Comparison of ENCODE assay signal across 16 cellular contexts in genomic region chr11:35822815-35823495, GRCh38.
A peak's percentile ranks its signal among the peaks of the same experiment; 100 is the strongest.
DNase-seq lines count a peak whose midpoint lies in the region; ATAC-seq and TF ChIP-seq lines count a peak whose summit lies in the region.
"Had no signal": no experiment of that assay in that cellular context is flagged by ENCODE, and none has a peak within 500 bp of the region (broad histone marks: within the 10 kb centered on the region; RNA-seq: fewer than 3 reads in every experiment).

No MANE protein-coding gene starts in this region.

- H3K9me3 ChIP-seq in adipocyte (ENCODE audit: control insufficient read depth, low read length): no peaks in the 10 kb centered on the region
- H3K9me3 ChIP-seq: breast epithelium, colonic mucosa, upper lobe of left lung had no signal

- H3K79me1 ChIP-seq in mesendoderm (ENCODE audit: low read length): no peaks in the 10 kb centered on the region

- no peak overlapping the region for H2BK5ac ChIP-seq in mesendoderm (ENCODE audit: low read length)

- H3K79me2 ChIP-seq in mesendoderm (ENCODE audit: control insufficient read depth, insufficient read depth, low read length): no peaks in the 10 kb centered on the region
- H3K79me2 ChIP-seq: hepatocyte had no signal

- H3K23ac ChIP-seq in mesendoderm (ENCODE audit: low read length): no peak overlapping the region

- H3K4me2 ChIP-seq in mesendoderm (ENCODE audit: low read length): no peak overlapping the region
- H3K4me2 ChIP-seq: hepatocyte had no signal

- H2BK15ac ChIP-seq in mesendoderm (replicated peaks; ENCODE audit: low read depth): no peak overlapping the region

- no peak overlapping the region for H3K4me3 Mint-ChIP-seq in mesothelial cell of epicardium
- H3K4me3 Mint-ChIP-seq: activated T-cell treated with anti-CD3 and anti-CD28 coated beads, Interleukin-2, amount 50 U/mL, for 24 hours; natural killer cell treated with Interleukin-12 subunit alpha and Interleukin-12 subunit beta and Interleukin-15 and Interleukin-18, amount 100 ng/mL, for 72 hours had no signal

- H3K27me3 ChIP-seq in adipocyte (replicated peaks; ENCODE audit: control insufficient read depth, insufficient read depth, low read length) (no peaks in the 10 kb centered on the region), mesendoderm (ENCODE audit: insufficient read depth, low read length, poor library complexity) (no peaks in the 10 kb centered on the region)
- H3K27me3 ChIP-seq: breast epithelium, colonic mucosa, hepatocyte, upper lobe of left lung had no signal

- H3K56ac ChIP-seq in mesendoderm (ENCODE audit: low read length): no peak overlapping the region

- H3K4ac ChIP-seq in mesendoderm (ENCODE audit: low read depth, low read length): no peak overlapping the region

- no peaks in the 10 kb centered on the region for H3K9me3 Mint-ChIP-seq in mesothelial cell of epicardium
- H3K9me3 Mint-ChIP-seq: activated T-cell treated with anti-CD3 and anti-CD28 coated beads, Interleukin-2, amount 50 U/mL, for 24 hours; effector memory CD8-positive, alpha-beta T cell; natural killer cell treated with Interleukin-12 subunit alpha and Interleukin-12 subunit beta and Interleukin-15 and Interleukin-18, amount 100 ng/mL, for 72 hours had no signal

- no peak overlapping the region for H3K4me3 ChIP-seq in adipocyte (ENCODE audit: low read length)
- no peak overlapping the region for H3K4me3 ChIP-seq in mesendoderm (ENCODE audit: low read length)
- H3K4me3 ChIP-seq: breast epithelium, colonic mucosa, hepatocyte, skin epidermis, upper lobe of left lung had no signal

- H3K4me1 ChIP-seq in adipocyte (ENCODE audit: control insufficient read depth, insufficient read depth, low read length): peaks cover 22% of the 10 kb centered on the region
- no peaks in the 10 kb centered on the region for H3K4me1 ChIP-seq in mesendoderm (ENCODE audit: control insufficient read depth, low read depth, low read length)
- H3K4me1 ChIP-seq: breast epithelium, colonic mucosa had no signal

- no peak overlapping the region for H2AK5ac ChIP-seq in mesendoderm (ENCODE audit: low read length)

- H3K18ac ChIP-seq in mesendoderm (ENCODE audit: low read length): no peak overlapping the region

- H3K9ac ChIP-seq in adipocyte (ENCODE audit: low read length): peak overlapping the region; percentile 70
- no peak overlapping the region for H3K9ac ChIP-seq in mesendoderm (ENCODE audit: low read length)

- no peak overlapping the region for H4K8ac ChIP-seq in mesendoderm (ENCODE audit: low read depth, low read length)

- peak overlapping the region; percentile 89 for H3K27ac Mint-ChIP-seq in mesothelial cell of epicardium
- H3K27ac Mint-ChIP-seq: activated T-cell treated with anti-CD3 and anti-CD28 coated beads, Interleukin-2, amount 50 U/mL, for 24 hours; natural killer cell treated with Interleukin-12 subunit alpha and Interleukin-12 subunit beta and Interleukin-15 and Interleukin-18, amount 100 ng/mL, for 72 hours had no signal

- H3K36me3 ChIP-seq in adipocyte (ENCODE audit: control insufficient read depth, insufficient read depth, low read length, severe bottlenecking) (no peaks in the 10 kb centered on the region), mesendoderm (ENCODE audit: control insufficient read depth, insufficient read depth, low read length) (no peaks in the 10 kb centered on the region)
- H3K36me3 ChIP-seq: breast epithelium, colonic mucosa, upper lobe of left lung had no signal

- no peak overlapping the region for H3K27ac ChIP-seq in mesendoderm (ENCODE audit: low read depth, low read length)
- H3K27ac ChIP-seq: colonic mucosa, hepatocyte had no signal

- H4K5ac ChIP-seq in mesendoderm (ENCODE audit: low read length): no peak overlapping the region

- no peak for TF ChIP-seq CTCF in mesothelial cell of epicardium (IDR thresholded peaks at IDR 0.05; ENCODE audit: unreplicated experiment)

- ATAC-seq in GM18873 (IDR thresholded peaks at IDR 0.05; ENCODE audit: low FRiP score, unreplicated experiment): no peak

- no peaks in the 10 kb centered on the region for H3K27me3 Mint-ChIP-seq in mesothelial cell of epicardium (ENCODE audit: low read depth)
- H3K27me3 Mint-ChIP-seq: activated T-cell treated with anti-CD3 and anti-CD28 coated beads, Interleukin-2, amount 50 U/mL, for 24 hours; natural killer cell treated with Interleukin-12 subunit alpha and Interleukin-12 subunit beta and Interleukin-15 and Interleukin-18, amount 100 ng/mL, for 72 hours had no signal

- H2BK120ac ChIP-seq in mesendoderm (ENCODE audit: low read depth, low read length): no peak overlapping the region

- WGBS in mesendoderm (ENCODE audit: extremely low coverage, insufficient coverage, low lambda C conversion rate): no CpG with 5 or more reads among the region's 2 CpGs

- H3K36me3 Mint-ChIP-seq in mesothelial cell of epicardium: peaks cover 3% of the 10 kb centered on the region
- H3K36me3 Mint-ChIP-seq: natural killer cell treated with Interleukin-12 subunit alpha and Interleukin-12 subunit beta and Interleukin-15 and Interleukin-18, amount 100 ng/mL, for 72 hours had no signal

- peaks cover 32% of the 10 kb centered on the region for H3K4me1 Mint-ChIP-seq in mesothelial cell of epicardium

- DNase-seq in NCI-H748 (lab: John Stamatoyannopoulos, UW; ENCODE audit: unreplicated experiment) (peak; percentile 37), NCI-H748 treated with DMSO at 0.1 percent for 48 hours (lab: John Stamatoyannopoulos, UW) (no peak), NCI-H1048 (lab: John Stamatoyannopoulos, UW) (peak; percentile 70), adipocyte (ENCODE audit: low read depth) (no peak), mesothelial cell of epicardium (ENCODE audit: low spot score in 2 of 2, unreplicated experiment in 2 of 2) (no peak), mesenteric fat pad (ENCODE audit: low spot score) (no peak), mesendoderm (no peak)

Comparison
In these comparisons a context has a peak if more than half of its experiments do, and no peak if none do; other contexts are left out.
1. DNase-seq: peak in NCI-H748 (single experiment) and NCI-H1048 (single experiment); none in NCI-H748 treated with DMSO at 0.1 percent for 48 hours (single experiment), adipocyte (single experiment), mesothelial cell of epicardium (0 of 2), mesenteric fat pad (single experiment) and mesendoderm (single experiment).